ENCODE assay signal across 8 cellular contexts in the genomic region with DNA sequence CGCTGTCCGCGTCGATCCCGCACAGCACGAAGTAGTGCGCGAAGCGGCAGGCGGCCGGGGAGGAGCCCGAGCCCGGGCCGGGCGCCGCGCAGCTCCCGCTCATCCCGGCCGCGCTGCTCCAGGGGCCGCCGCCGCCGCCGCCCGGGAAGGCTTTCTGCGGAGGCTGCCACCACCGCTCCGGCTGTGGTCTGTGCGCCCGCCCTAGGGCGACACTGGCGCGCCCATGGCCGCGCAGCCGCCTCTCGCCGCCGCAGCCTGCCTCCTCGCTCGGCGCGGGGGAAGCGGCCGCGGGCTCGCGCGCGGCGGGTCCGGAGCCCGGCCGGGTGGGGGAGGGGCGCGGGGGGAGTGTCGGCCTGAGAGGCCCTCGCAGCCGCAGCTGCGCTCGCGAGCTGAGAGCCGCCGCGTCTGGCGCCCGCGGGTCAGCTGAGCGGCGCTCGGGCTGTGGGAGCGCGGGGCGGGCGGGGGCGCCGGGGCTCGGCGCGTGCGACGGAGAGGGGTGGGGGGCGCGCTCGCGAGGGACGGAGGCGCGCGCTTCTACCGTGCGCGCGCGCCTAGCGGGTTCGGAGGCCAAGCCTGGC. TPM values are rescaled to one million over a fixed set of nuclear protein-coding genes. Genes with fewer than 3 reads are reported as not detected.
DNase-seq lines count a peak whose midpoint lies in the region; ATAC-seq and TF ChIP-seq lines count a peak whose summit lies in the region.

TSS of gene DENND5B (minus strand) at position 407 of the 578 bp plus-strand sequence. CDS start at position 103, 304 bp downstream.

- no peaks in the 10 kb centered on the region for H3K4me1 ChIP-seq in Peyer's patch
- H3K4me1 ChIP-seq in body of pancreas = peaks cover 29% of the 10 kb centered on the region

- intact Hi-C loops in body of pancreas (cut with DNase I) = no loop called here

- TF ChIP-seq CTCF in Peyer's patch (IDR thresholded peaks at IDR 0.05) (no peak), body of pancreas (IDR thresholded peaks at IDR 0.05) (peak in 1 of 7 experiments; percentile 0)

- WGBS in body of pancreas, 2 donors = 0% methylated on average over 54 of the region's 99 CpGs; no CpG with 5 or more reads in 1 of the 2 donors

- no peaks in the 10 kb centered on the region for H3K27me3 ChIP-seq in Peyer's patch
- H3K27me3 ChIP-seq in body of pancreas = no peaks in the 10 kb centered on the region

- peak; percentile 76 for DNase-seq in Daoy (ENCODE audit: low read depth)
- DNase-seq in Peyer's patch = peak; percentile 69 to 89 (median 84)
- DNase-seq in body of pancreas = peak; percentile 79 to 88 (median 80)
- peak in 50 of 51 donors; percentile 39 to 91 (median 77) for DNase-seq in hypothalamus (lab: John Stamatoyannopoulos, UW)
- DNase-seq in putamen (ENCODE audit: low spot score) = peak; percentile 89
- no peak for DNase-seq in SKM-1 (lab: John Stamatoyannopoulos, UW; ENCODE audit: unreplicated experiment)

- no peaks in the 10 kb centered on the region for H3K36me3 ChIP-seq in Peyer's patch
- H3K36me3 ChIP-seq in body of pancreas (replicated peaks in 1 of 2; ENCODE audit: insufficient read depth in 1 of 2, low read depth in 2 of 2) = no peaks in the 10 kb centered on the region

- H3K4me3 ChIP-seq in Peyer's patch (peak within 1 kb of the TSS; percentile 68 to 98 (median 95)), body of pancreas (peak within 1 kb of the TSS; percentile 32 to 89)

- no peaks in the 10 kb centered on the region for H3K9me3 ChIP-seq in Peyer's patch
- H3K9me3 ChIP-seq in body of pancreas = no peaks in the 10 kb centered on the region

- ATAC-seq in GM21360 (IDR thresholded peaks at IDR 0.05; ENCODE audit: unreplicated experiment) (peak; percentile 42), HG03565 (IDR thresholded peaks at IDR 0.05; ENCODE audit: unreplicated experiment) (peak; percentile 40), body of pancreas (peak; percentile 78)

- TF ChIP-seq POLR2A in Peyer's patch (IDR thresholded peaks at IDR 0.05) = peak in 1 of 2 donors; percentile 59
- TF ChIP-seq POLR2A in body of pancreas (IDR thresholded peaks at IDR 0.05) = no peak

- H3K27ac ChIP-seq in Peyer's patch = peak within 1 kb of the TSS; percentile 96 to 99 (median 98)
- peak within 1 kb of the TSS; percentile 72 to 98 (median 96) for H3K27ac ChIP-seq in body of pancreas

RNA-seq across cellular contexts. Expression of gene DENND5B, which starts in this region (rescaled TPM):
- total RNA-seq in Daoy (2014; rRNA removed; shearing (Covaris generic)) = 13.2 and 18.1 TPM in 2 replicates
- total RNA-seq in Peyer's patch = 10 to 100 TPM; 32.2 to 59.2 (median 57.2) TPM
- 10 to 100 TPM in 1 of 2 donors, 1 to 10 TPM in 1; 8.8 to 32.0 TPM for total RNA-seq in body of pancreas
